31 cellular contexts compared by ENCODE assay signal in genomic region chr20:53454675-53455276, GRCh38.
"Had no signal": no experiment of that assay in that cellular context is flagged by ENCODE, and none has a peak within 500 bp of the region (broad histone marks: within the 10 kb centered on the region; RNA-seq: fewer than 3 reads in every experiment).

No MANE protein-coding gene starts in this region.

- H3K27me3 ChIP-seq: neural progenitor cell, ovary, suprapubic skin, testis, tibial artery, transverse colon, upper lobe of right lung, uterus had no signal

- H3K9ac ChIP-seq: neural progenitor cell, parathyroid adenoma had no signal

- H3K4me2 ChIP-seq: neural progenitor cell, smooth muscle cell had no signal

- H3K4me3 Mint-ChIP-seq: naive thymus-derived CD4-positive, alpha-beta T cell; natural killer cell; nephron; neural progenitor cell; stimulated activated naive CD8-positive, alpha-beta T cell treated with anti-CD3 and anti-CD28 coated beads, Interleukin-15, amount 100 ng/mL, for 72 hours; type B pancreatic cell had no signal

- DNase-seq: naive thymus-derived CD4-positive, alpha-beta T cell; natural killer cell; occipital lobe; ovary; posterior cingulate gyrus; psoas muscle; right cardiac atrium; spleen; stimulated activated CD4-positive, alpha-beta T cell treated with anti-CD3 and anti-CD28 coated beads, Interleukin-12 subunit alpha, Interleukin-12 subunit beta, amount 100 ng/mL, for 4 hours; stimulated activated CD4-positive, alpha-beta T cell treated with anti-CD3 and anti-CD28 coated beads, Interleukin-1b, Interleukin-23, amount 100 ng/mL, for 48 hours; stimulated activated CD4-positive, alpha-beta T cell treated with anti-CD3 and anti-CD28 coated beads, Interleukin-4, amount 100 ng/mL, for 1 hour; stimulated activated CD4-positive, alpha-beta T cell treated with anti-CD3 and anti-CD28 coated beads, Interleukin-4, amount 100 ng/mL, for 4 hours; stimulated activated CD8-positive, alpha-beta memory T cell treated with anti-CD3 and anti-CD28 coated beads, Interleukin-4, amount 100 ng/mL, for 48 hours; stimulated activated naive CD4-positive, alpha-beta T cell; stimulated activated naive CD8-positive, alpha-beta T cell treated with anti-CD3 and anti-CD28 coated beads, Interleukin-15, amount 100 ng/mL, for 72 hours; stimulated activated naive CD8-positive, alpha-beta T cell treated with anti-CD3 and anti-CD28 coated beads, Interleukin-15, Interleukin-2, amounts not matched to agents 100 U/mL and 50 U/mL, for 24 hours; substantia nigra; testis; tibial artery; transverse colon; upper lobe of right lung; uterus had no signal

- H3K4me3 ChIP-seq: neural progenitor cell, ovary, psoas muscle, skin epidermis, smooth muscle cell, spleen, suprapubic skin, testis, tibial artery, transverse colon, upper lobe of right lung, uterus had no signal

- H3K36me3 ChIP-seq: neural progenitor cell, ovary, spleen, suprapubic skin, tibial artery, transverse colon, upper lobe of right lung, uterus had no signal

- H3K27ac Mint-ChIP-seq: natural killer cell; nephron; neural progenitor cell; progenitor cell of endocrine pancreas; stimulated activated naive CD8-positive, alpha-beta T cell treated with anti-CD3 and anti-CD28 coated beads, Interleukin-15, amount 100 ng/mL, for 72 hours; type B pancreatic cell had no signal

- H3K4me1 ChIP-seq: neural progenitor cell, parathyroid adenoma, psoas muscle, spleen, suprapubic skin, testis, tibial artery, transverse colon, upper lobe of right lung, uterus had no signal

- ATAC-seq: naive thymus-derived CD4-positive, alpha-beta T cell; natural killer cell; psoas muscle; right cardiac atrium; sciatic nerve; stimulated activated naive CD8-positive, alpha-beta T cell treated with anti-CD3 and anti-CD28 coated beads, Interleukin-15, amount 100 ng/mL, for 72 hours; stimulated activated naive CD8-positive, alpha-beta T cell treated with anti-CD3 and anti-CD28 coated beads, Interleukin-15, Interleukin-2, amounts not matched to agents 100 U/mL and 50 U/mL, for 24 hours; upper lobe of right lung had no signal

- H2AFZ ChIP-seq: neural progenitor cell, parathyroid adenoma had no signal

- H3K9me3 ChIP-seq: ovary, suprapubic skin, testis, upper lobe of right lung, uterus had no signal

- H3K79me2 ChIP-seq: parathyroid adenoma had no signal

- H3K4me1 Mint-ChIP-seq: natural killer cell; nephron; neural progenitor cell; stimulated activated naive CD8-positive, alpha-beta T cell treated with anti-CD3 and anti-CD28 coated beads, Interleukin-15, amount 100 ng/mL, for 72 hours had no signal

- H3K27ac ChIP-seq: neural progenitor cell, ovary, parathyroid adenoma, psoas muscle, skin epidermis, spleen, suprapubic skin, testis, tibial artery, transverse colon, upper lobe of right lung, uterus had no signal

- H3K27me3 Mint-ChIP-seq: naive thymus-derived CD4-positive, alpha-beta T cell; progenitor cell of endocrine pancreas; stimulated activated naive CD8-positive, alpha-beta T cell treated with anti-CD3 and anti-CD28 coated beads, Interleukin-15, amount 100 ng/mL, for 72 hours; type B pancreatic cell had no signal
